Comparison of ENCODE assay signal across 2 cellular contexts in the genomic region with DNA sequence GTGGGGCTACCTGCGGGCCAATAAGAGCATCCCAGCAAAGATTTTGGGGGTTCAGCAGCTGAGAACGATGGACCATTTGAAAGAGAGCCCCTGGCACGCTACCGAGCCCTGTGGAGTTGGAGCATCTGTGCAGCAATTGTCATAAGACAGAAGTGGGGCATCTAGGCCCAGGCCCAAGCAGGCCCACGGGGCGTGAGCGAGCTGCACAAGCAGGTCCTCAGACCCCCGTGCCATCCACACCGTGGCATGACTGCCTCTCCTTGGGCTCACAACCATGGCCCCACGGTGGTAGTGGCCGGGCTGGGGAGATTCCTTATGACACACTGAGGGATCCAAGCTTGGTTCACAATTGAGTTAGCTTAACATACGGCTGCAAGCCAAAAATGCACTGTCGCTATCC.
A peak's percentile ranks its signal among the peaks of the same experiment; 100 is the strongest.
TF ChIP-seq lines count a peak whose summit lies in the region.

No MANE protein-coding gene starts in this region.

TF ChIP-seq in IMR-90, 13 proteins besides CTCF, POLR2A, EP300 and RAD21:
- TF ChIP-seq RCOR1 (IDR thresholded peaks at IDR 0.05; ENCODE audit: insufficient replicate concordance, low read length), result no peak
- TF ChIP-seq RFX5 (IDR thresholded peaks at IDR 0.05; ENCODE audit: low read depth, low read length), result no peak
- TF ChIP-seq SMC3 (IDR thresholded peaks at IDR 0.05; ENCODE audit: low read depth, low read length), result no peak
- no peak for TF ChIP-seq MAFK (IDR thresholded peaks at IDR 0.05; ENCODE audit: low read depth, low read length)
- TF ChIP-seq MXI1 (IDR thresholded peaks at IDR 0.05; ENCODE audit: borderline replicate concordance, low read depth, low read length), result no peak
- no peak for TF ChIP-seq USF2 (IDR thresholded peaks at IDR 0.05; ENCODE audit: low read depth, low read length)
- no peak for TF ChIP-seq CHD1 (IDR thresholded peaks at IDR 0.05; ENCODE audit: low read depth, low read length)
- no peak for TF ChIP-seq FOS (IDR thresholded peaks at IDR 0.05; ENCODE audit: low read depth, low read length)
- TF ChIP-seq NFE2L2 (IDR thresholded peaks at IDR 0.05; ENCODE audit: low read depth, low read length), result no peak

TF ChIP-seq in K562, 482 proteins besides CTCF, POLR2A, EP300 and RAD21:
- no peak for TF ChIP-seq BDP1 (IDR thresholded peaks at IDR 0.05; ENCODE audit: insufficient read depth, insufficient read length)
- TF ChIP-seq, protein P1, sequence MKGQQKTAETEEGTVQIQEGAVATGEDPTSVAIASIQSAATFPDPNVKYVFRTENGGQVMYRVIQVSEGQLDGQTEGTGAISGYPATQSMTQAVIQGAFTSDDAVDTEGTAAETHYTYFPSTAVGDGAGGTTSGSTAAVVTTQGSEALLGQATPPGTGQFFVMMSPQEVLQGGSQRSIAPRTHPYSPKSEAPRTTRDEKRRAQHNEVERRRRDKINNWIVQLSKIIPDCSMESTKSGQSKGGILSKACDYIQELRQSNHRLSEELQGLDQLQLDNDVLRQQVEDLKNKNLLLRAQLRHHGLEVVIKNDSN (CRISPR knock-in tag; IDR thresholded peaks at IDR 0.05), result peak; percentile 17; the same call in 1 of the 2 replicates
